ENCODE assay signal across 8 cellular contexts in the genomic region with DNA sequence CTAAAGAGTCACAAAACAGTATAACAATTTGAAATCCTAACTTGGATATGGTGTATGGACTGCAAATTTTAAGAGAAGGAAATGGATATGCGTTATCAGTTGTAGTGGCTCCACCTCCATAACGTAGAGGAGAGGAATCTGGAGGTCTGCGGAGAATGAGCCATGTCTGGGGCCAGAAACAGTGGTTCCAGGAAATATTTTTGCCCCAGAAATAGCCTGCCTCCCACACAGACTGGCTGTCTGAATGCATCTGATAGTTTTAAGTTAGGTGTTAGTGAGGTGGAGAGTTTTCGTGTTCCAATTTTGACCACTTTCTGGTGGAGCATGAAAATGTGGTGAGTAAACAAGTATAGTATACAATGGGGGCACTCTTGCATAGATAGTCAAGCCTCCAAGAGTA. TPM values are rescaled to one million over a fixed set of nuclear protein-coding genes. Genes with fewer than 3 reads are reported as not detected.
DNase-seq lines count a peak whose midpoint lies in the region; ATAC-seq and TF ChIP-seq lines count a peak whose summit lies in the region.

No MANE protein-coding gene starts in this region.

- DNase-seq in GM03348 (ENCODE audit: low spot score) (peak; percentile 9), natural killer cell (no peak), LoVo (ENCODE audit: low spot score) (no peak), NCI-H1092 treated with DMSO at 0.1 percent for 48 hours (lab: John Stamatoyannopoulos, UW) (no peak), CD1c-positive myeloid dendritic cell (ENCODE audit: extremely low spot score) (no peak), nucleus accumbens (lab: John Stamatoyannopoulos, UW) (no peak)

- peak overlapping the region; percentile 92 for H3K4me3 Mint-ChIP-seq in activated naive CD4-positive, alpha-beta T cell treated with anti-CD3 and anti-CD28 coated beads, Interleukin-2, amount 50 U/mL, for 24 hours
- peak overlapping the region; percentile 98 for H3K4me3 Mint-ChIP-seq in natural killer cell

- TF ChIP-seq CTCF in natural killer cell (IDR thresholded peaks at IDR 0.05), result no peak

- no peaks in the 10 kb centered on the region for H3K27me3 Mint-ChIP-seq in activated naive CD4-positive, alpha-beta T cell treated with anti-CD3 and anti-CD28 coated beads, Interleukin-2, amount 50 U/mL, for 24 hours
- H3K27me3 Mint-ChIP-seq in natural killer cell (ENCODE audit: low read depth in 2 of 2), result no peaks in the 10 kb centered on the region

- H3K9me3 Mint-ChIP-seq in activated naive CD4-positive, alpha-beta T cell treated with anti-CD3 and anti-CD28 coated beads, Interleukin-2, amount 50 U/mL, for 24 hours, result no peaks in the 10 kb centered on the region
- no peaks in the 10 kb centered on the region for H3K9me3 Mint-ChIP-seq in natural killer cell

- intact Hi-C loops in natural killer cell (cut with micrococcal nuclease), result no loop called here

- H3K27ac Mint-ChIP-seq in activated naive CD4-positive, alpha-beta T cell treated with anti-CD3 and anti-CD28 coated beads, Interleukin-2, amount 50 U/mL, for 24 hours, result peak overlapping the region; percentile 82
- H3K27ac Mint-ChIP-seq in natural killer cell, result peak overlapping the region; percentile 75 to 96

- ATAC-seq in HG03060 (IDR thresholded peaks at IDR 0.05; ENCODE audit: low read depth, unreplicated experiment) (peak; percentile 20), natural killer cell (no peak)

- peaks cover under 1% of the 10 kb centered on the region for H3K36me3 Mint-ChIP-seq in activated naive CD4-positive, alpha-beta T cell treated with anti-CD3 and anti-CD28 coated beads, Interleukin-2, amount 50 U/mL, for 24 hours
- H3K36me3 Mint-ChIP-seq in natural killer cell, result no peaks in the 10 kb centered on the region

- H3K4me1 Mint-ChIP-seq in activated naive CD4-positive, alpha-beta T cell treated with anti-CD3 and anti-CD28 coated beads, Interleukin-2, amount 50 U/mL, for 24 hours, result peaks cover 76% of the 10 kb centered on the region
- H3K4me1 Mint-ChIP-seq in natural killer cell, result peaks cover 67 to 74% of the 10 kb centered on the region in 2 donors

RNA-seq across cellular contexts. Expression of gene PHTF2, which starts 1.6 kb away (rescaled TPM):
- 10 to 100 TPM; 23.1 to 26.9 (median 26.4) TPM for total RNA-seq in natural killer cell

RNA-seq across cellular contexts. Expression of gene TMEM60, which starts 1.9 kb away (rescaled TPM):
- total RNA-seq in natural killer cell, result 1 to 10 TPM; 3.4 to 5.2 (median 3.9) TPM
